ENCODE assay signal across 16 cellular contexts in the genomic region with DNA sequence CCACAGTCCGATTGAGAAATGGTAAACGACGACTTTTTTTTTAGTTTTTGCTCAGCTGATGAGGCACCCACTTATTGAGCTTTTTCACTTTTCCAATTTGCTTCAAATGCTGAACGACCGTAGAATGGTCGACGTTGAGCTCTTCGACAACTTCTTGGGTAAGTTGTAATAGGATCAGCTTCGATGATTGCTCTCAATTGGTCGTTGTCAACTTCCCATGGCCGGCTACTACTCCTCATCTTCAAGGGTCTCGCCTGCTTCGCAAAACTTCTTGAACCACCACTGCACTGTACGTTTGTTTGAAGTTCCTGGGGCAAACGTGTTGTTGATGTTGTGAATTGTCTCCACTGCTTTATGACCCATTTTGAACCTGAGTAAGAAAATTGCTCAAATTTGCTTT.
"Had no signal": no experiment of that assay in that cellular context is flagged by ENCODE, and none has a peak within 500 bp of the region (broad histone marks: within the 10 kb centered on the region; RNA-seq: fewer than 3 reads in every experiment).

No MANE protein-coding gene starts in this region.

- H3K4me3 Mint-ChIP-seq: naive thymus-derived CD4-positive, alpha-beta T cell; nephron progenitor cell had no signal

- H3K36me3 ChIP-seq: vagina had no signal

- DNase-seq: dermis blood vessel endothelial cell; erythroblast; foreskin keratinocyte; left cardiac atrium; left ventricle myocardium superior; mesendoderm; naive thymus-derived CD4-positive, alpha-beta T cell; nephron progenitor cell; right cardiac atrium; small intestine; stimulated activated CD4-positive, alpha-beta T cell treated with anti-CD3 and anti-CD28 coated beads, Interleukin-2, amount 100 ng/mL, for 48 hours; stimulated activated naive CD4-positive, alpha-beta T cell treated with Interleukin-2 at 50 U/mL for 16 hours; trophoblast cell had no signal

- H3K4me3 ChIP-seq: hepatocyte, lung, vagina had no signal

- ATAC-seq: foreskin keratinocyte; left cardiac atrium; left ventricle myocardium superior; naive thymus-derived CD4-positive, alpha-beta T cell; right cardiac atrium had no signal

- H3K4me1 Mint-ChIP-seq: nephron progenitor cell had no signal

- H3K4me1 ChIP-seq: foreskin keratinocyte had no signal

- H3K9me3 ChIP-seq: vagina had no signal

- H3K27me3 Mint-ChIP-seq: naive thymus-derived CD4-positive, alpha-beta T cell had no signal

- H3K27ac ChIP-seq: foreskin keratinocyte, hepatocyte, vagina had no signal

- H3K27ac Mint-ChIP-seq: nephron progenitor cell had no signal

- H3K27me3 ChIP-seq: foreskin keratinocyte, hepatocyte, vagina had no signal

- H3K9me3 Mint-ChIP-seq: naive thymus-derived CD4-positive, alpha-beta T cell; nephron progenitor cell had no signal
